31 cellular contexts compared by ENCODE assay signal in the genomic region with DNA sequence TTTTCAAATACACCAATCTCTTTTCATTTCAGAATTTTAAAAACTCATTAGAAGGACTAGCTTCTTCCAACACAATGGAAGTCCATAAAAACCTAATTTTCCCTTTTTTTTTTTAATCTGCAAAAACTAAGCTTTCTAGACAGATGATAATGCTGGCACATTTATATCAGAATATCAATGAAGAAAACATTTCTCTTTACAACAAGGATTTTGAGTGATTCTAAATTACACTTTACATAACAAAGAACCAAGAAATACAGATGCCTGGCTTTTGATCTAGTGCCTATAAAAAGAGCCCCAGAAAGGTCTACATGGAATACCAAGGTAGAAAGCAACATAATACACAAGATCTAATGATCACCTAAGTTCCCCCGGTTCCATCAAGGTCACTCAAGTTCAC.
"Had no signal": no experiment of that assay in that cellular context is flagged by ENCODE, and none has a peak within 500 bp of the region (broad histone marks: within the 10 kb centered on the region; RNA-seq: fewer than 3 reads in every experiment).

No MANE protein-coding gene starts in this region.

- H3K27ac Mint-ChIP-seq: activated CD4-positive, alpha-beta memory T cell treated with anti-CD3 and anti-CD28 coated beads, Interleukin-2, amount 10 ng/mL, durations not matched to agents 7 days and 5 days; activated CD4-positive, alpha-beta T cell treated with anti-CD3 and anti-CD28 coated beads, Interleukin-2, amount 10 ng/mL, durations not matched to agents 7 days and 5 days; activated naive CD4-positive, alpha-beta T cell treated with anti-CD3 and anti-CD28 coated beads, Interleukin-2, amount 10 ng/mL, durations not matched to agents 7 days and 5 days; activated naive CD4-positive, alpha-beta T cell treated with anti-CD3 and anti-CD28 coated beads, Interleukin-2, amount 50 U/mL, for 72 hours; activated T-cell treated with anti-CD3 and anti-CD28 coated beads, Interleukin-2, amount 50 U/mL, for 24 hours; activated T-cell treated with anti-CD3 and anti-CD28 coated beads, Interleukin-2, amount 50 U/mL, for 72 hours; effector memory CD8-positive, alpha-beta T cell; T-helper 1 cell treated with Interleukin-12 subunit alpha and Interleukin-12 subunit beta and Interleukin-4 antibody, amounts not matched to agents 30 μg/mL and 1 μg/mL, for 36 hours had no signal

- H3K27me3 Mint-ChIP-seq: activated CD4-positive, alpha-beta T cell treated with anti-CD3 and anti-CD28 coated beads, Interleukin-2, amount 10 ng/mL, durations not matched to agents 7 days and 5 days; activated naive CD4-positive, alpha-beta T cell treated with anti-CD3 and anti-CD28 coated beads, Interleukin-2, amount 10 ng/mL, durations not matched to agents 7 days and 5 days; activated T-cell treated with anti-CD3 and anti-CD28 coated beads, Interleukin-2, amount 50 U/mL, for 24 hours; effector memory CD8-positive, alpha-beta T cell had no signal

- H3K4me1 Mint-ChIP-seq: activated CD4-positive, alpha-beta memory T cell treated with anti-CD3 and anti-CD28 coated beads, Interleukin-2, amount 10 ng/mL, durations not matched to agents 7 days and 5 days; activated CD4-positive, alpha-beta T cell treated with anti-CD3 and anti-CD28 coated beads, Interleukin-2, amount 10 ng/mL, durations not matched to agents 7 days and 5 days; activated naive CD4-positive, alpha-beta T cell treated with anti-CD3 and anti-CD28 coated beads, Interleukin-2, amount 10 ng/mL, durations not matched to agents 7 days and 5 days had no signal

- DNase-seq: activated CD4-positive, alpha-beta memory T cell treated with anti-CD3 and anti-CD28 coated beads, Interleukin-2, amount 10 ng/mL, durations not matched to agents 7 days and 5 days; activated CD4-positive, alpha-beta T cell treated with anti-CD3 and anti-CD28 coated beads for 1 hour; activated CD4-positive, alpha-beta T cell treated with anti-CD3 and anti-CD28 coated beads for 4 hours; activated CD4-positive, alpha-beta T cell treated with anti-CD3 and anti-CD28 coated beads, Interleukin-2, amount 10 ng/mL, durations not matched to agents 7 days and 5 days; activated CD4-positive, alpha-beta T cell treated with anti-CD3 and anti-CD28 coated beads, Interleukin-2, amount 50 U/mL, for 4 hours; activated CD8-positive, alpha-beta memory T cell treated with anti-CD3 and anti-CD28 coated beads, Interleukin-2, amount 50 U/mL, for 48 hours; activated gamma-delta T cell; activated naive CD4-positive, alpha-beta T cell; activated naive CD4-positive, alpha-beta T cell treated with anti-CD3 and anti-CD28 coated beads, Interleukin-2, amount 10 ng/mL, durations not matched to agents 7 days and 5 days; activated T-cell treated with anti-CD3 and anti-CD28 coated beads for 4 hours; activated T-cell treated with anti-CD3 and anti-CD28 coated beads, Interleukin-2, amount 50 U/mL, for 24 hours; activated T-cell treated with anti-CD3 and anti-CD28 coated beads, Interleukin-2, amount 50 U/mL, for 72 hours; adrenal gland; amygdala; aorta; body of pancreas; caudate nucleus; cortex of kidney; dermis blood vessel endothelial cell; effector CD4-positive, alpha-beta T cell; effector memory CD8-positive, alpha-beta T cell; erythroblast; foreskin keratinocyte; gastrocnemius medialis; glutamatergic neuron; heart left ventricle; T1000 had no signal

- H3K36me3 Mint-ChIP-seq: activated naive CD4-positive, alpha-beta T cell treated with anti-CD3 and anti-CD28 coated beads, Interleukin-2, amount 10 ng/mL, durations not matched to agents 7 days and 5 days; activated naive CD4-positive, alpha-beta T cell treated with anti-CD3 and anti-CD28 coated beads, Interleukin-2, amount 50 U/mL, for 72 hours had no signal

- ATAC-seq: activated naive CD4-positive, alpha-beta T cell treated with anti-CD3 and anti-CD28 coated beads, Interleukin-2, amount 50 U/mL, for 72 hours; activated T-cell treated with anti-CD3 and anti-CD28 coated beads, Interleukin-2, amount 50 U/mL, for 72 hours; body of pancreas; effector memory CD8-positive, alpha-beta T cell; foreskin keratinocyte; gastrocnemius medialis; heart left ventricle had no signal

- H3K9me3 Mint-ChIP-seq: activated CD4-positive, alpha-beta memory T cell treated with anti-CD3 and anti-CD28 coated beads, Interleukin-2, amount 10 ng/mL, durations not matched to agents 7 days and 5 days; activated CD4-positive, alpha-beta T cell treated with anti-CD3 and anti-CD28 coated beads, Interleukin-2, amount 10 ng/mL, durations not matched to agents 7 days and 5 days; activated naive CD4-positive, alpha-beta T cell treated with anti-CD3 and anti-CD28 coated beads, Interleukin-2, amount 10 ng/mL, durations not matched to agents 7 days and 5 days; activated T-cell treated with anti-CD3 and anti-CD28 coated beads, Interleukin-2, amount 50 U/mL, for 24 hours; activated T-cell treated with anti-CD3 and anti-CD28 coated beads, Interleukin-2, amount 50 U/mL, for 72 hours; T-helper 1 cell treated with Interleukin-12 subunit alpha and Interleukin-12 subunit beta and Interleukin-4 antibody, amounts not matched to agents 30 μg/mL and 1 μg/mL, for 36 hours had no signal

- FAIRE-seq: colon had no signal

- H3K27ac ChIP-seq: adrenal gland, body of pancreas, esophagus muscularis mucosa, foreskin keratinocyte, gastrocnemius medialis, heart left ventricle had no signal

- H3K4me3 Mint-ChIP-seq: activated CD4-positive, alpha-beta memory T cell treated with anti-CD3 and anti-CD28 coated beads, Interleukin-2, amount 10 ng/mL, durations not matched to agents 7 days and 5 days; activated CD4-positive, alpha-beta T cell treated with anti-CD3 and anti-CD28 coated beads, Interleukin-2, amount 10 ng/mL, durations not matched to agents 7 days and 5 days; activated naive CD4-positive, alpha-beta T cell treated with anti-CD3 and anti-CD28 coated beads, Interleukin-2, amount 10 ng/mL, durations not matched to agents 7 days and 5 days; activated T-cell treated with anti-CD3 and anti-CD28 coated beads, Interleukin-2, amount 50 U/mL, for 24 hours; activated T-cell treated with anti-CD3 and anti-CD28 coated beads, Interleukin-2, amount 50 U/mL, for 72 hours; effector memory CD8-positive, alpha-beta T cell; T-helper 1 cell treated with Interleukin-12 subunit alpha and Interleukin-12 subunit beta and Interleukin-4 antibody, amounts not matched to agents 30 μg/mL and 1 μg/mL, for 36 hours had no signal
